8 cellular contexts compared by ENCODE assay signal in genomic region chr1:214637722-214638473, GRCh38. TPM values are rescaled to one million over a fixed set of nuclear protein-coding genes. Genes with fewer than 3 reads are reported as not detected.
DNase-seq lines count a peak whose midpoint lies in the region; ATAC-seq and TF ChIP-seq lines count a peak whose summit lies in the region.

No MANE protein-coding gene starts in this region.

- H3K9me2 ChIP-seq in OCI-LY1 (ENCODE audit: low read depth, low read length), result no peaks in the 10 kb centered on the region

- H3K9ac ChIP-seq in OCI-LY1 (ENCODE audit: low read length) (no peak overlapping the region), mammary epithelial cell (ENCODE audit: insufficient read depth, low read length) (no peak overlapping the region)

- H3K9me3 ChIP-seq in OCI-LY1 (ENCODE audit: low read length), result no peaks in the 10 kb centered on the region
- no peaks in the 10 kb centered on the region for H3K9me3 ChIP-seq in mammary epithelial cell (replicated peaks; ENCODE audit: insufficient read depth, low read length)

- peaks cover 100% of the 10 kb centered on the region for H3K36me3 ChIP-seq in OCI-LY1 (ENCODE audit: insufficient read depth, low read length)
- peaks cover 44% of the 10 kb centered on the region for H3K36me3 ChIP-seq in mammary epithelial cell (ENCODE audit: insufficient read depth, low read length)

- no peaks in the 10 kb centered on the region for H3K79me2 ChIP-seq in OCI-LY1 (ENCODE audit: insufficient read depth, low read length)
- no peaks in the 10 kb centered on the region for H3K79me2 ChIP-seq in mammary epithelial cell (ENCODE audit: insufficient read depth, low read length)

- H4K20me1 ChIP-seq in OCI-LY1 (ENCODE audit: insufficient read depth, low read length) (no peaks in the 10 kb centered on the region), mammary epithelial cell (ENCODE audit: insufficient read depth, low read length) (no peaks in the 10 kb centered on the region)

- DNase-seq in ACHN (peak; percentile 56), DMS53 treated with DMSO at 0.1 percent for 48 hours (lab: John Stamatoyannopoulos, UW; ENCODE audit: unreplicated experiment) (peak; percentile 42), mammary epithelial cell (peak; percentile 46), medulla oblongata (ENCODE audit: extremely low spot score) (peak; percentile 53)
- no peak for DNase-seq in stimulated activated naive CD4-positive, alpha-beta T cell treated with Interleukin-2 at 50 U/mL for 16 hours (lab: John Stamatoyannopoulos, UW)

- no peaks in the 10 kb centered on the region for H3K4me1 ChIP-seq in OCI-LY1 (ENCODE audit: insufficient read depth, low read length, severe bottlenecking)
- H3K4me1 ChIP-seq in mammary epithelial cell (ENCODE audit: insufficient read depth, low read length), result peaks cover 5% of the 10 kb centered on the region

- dilution Hi-C loops in mammary epithelial cell (cut with HindIII; ENCODE audit: low sequenced_read_pairs), result no loop called here

- no TSS peak for BruUV-seq in mammary epithelial cell (replicated peaks; lab: Mats Ljungman, UMichigan)

- no peaks in the 10 kb centered on the region for H3F3A ChIP-seq in OCI-LY1 (ENCODE audit: insufficient read depth, low read length)

- in situ Hi-C loops in ACHN (cut with HindIII; ENCODE audit: low pct_ligation_motif_present, low pct_unique_long_range_greater_than_20kb, low sequenced_read_pairs) (no loop called here), mammary epithelial cell (cut with MboI; ENCODE audit: low sequenced_read_pairs in 2 of 2) (loop anchor here in 1 of 2 donors (25.0 kb wide), 1 partner anchor 401 kb away; no protein-coding TSS in a partner anchor)

- H3K4me2 ChIP-seq in OCI-LY1 (ENCODE audit: low read length) (no peak overlapping the region), mammary epithelial cell (ENCODE audit: insufficient read depth, low read depth, low read length) (no peak overlapping the region)

- TF ChIP-seq CTCF in OCI-LY1 (IDR thresholded peaks at IDR 0.05; ENCODE audit: low read length) (peak; percentile 73), mammary epithelial cell (conservative IDR thresholded peaks at IDR 0.05 in 1 of 2, IDR thresholded peaks at IDR 0.05 in 1 of 2; ENCODE audit: extremely low read depth in 1 of 2, insufficient read depth in 1 of 2, low read depth in 1 of 2, low read length in 2 of 2) (peak; percentile 61 to 81)

- CTCF ChIA-PET in mammary epithelial cell (lab: Charles Lee; ENCODE audit: low non-redundant PET), result no interaction called here

- H3K4me3 ChIP-seq in OCI-LY1 (ENCODE audit: low read depth, low read length, poor library complexity, severe bottlenecking) (no peak overlapping the region), mammary epithelial cell (replicated peaks in 1 of 3; ENCODE audit: insufficient read depth in 1 of 3, low read depth in 2 of 3, low read length in 3 of 3) (no peak overlapping the region)

- H3K27ac ChIP-seq in OCI-LY1 (ENCODE audit: low read depth, low read length, poor library complexity, severe bottlenecking) (no peak overlapping the region), mammary epithelial cell (ENCODE audit: insufficient read depth, low read depth, low read length) (no peak overlapping the region)

- WGBS in mammary epithelial cell (ENCODE audit: low coverage, missing lambda C conversion rate), result 45% methylated on average over 6 of the region's 6 CpGs

- H2AFZ ChIP-seq in OCI-LY1 (ENCODE audit: low read length), result no peak overlapping the region
- H2AFZ ChIP-seq in mammary epithelial cell (ENCODE audit: low read depth, low read length), result no peak overlapping the region

- intact Hi-C loops in mammary epithelial cell (cut with micrococcal nuclease), result loop anchor here (1.0 to 10.0 kb wide), 2 partner anchors 425 to 1073 kb away; no protein-coding TSS in a partner anchor

- H3K27me3 ChIP-seq in OCI-LY1 (ENCODE audit: insufficient read depth, low read length), result no peaks in the 10 kb centered on the region
- no peaks in the 10 kb centered on the region for H3K27me3 ChIP-seq in mammary epithelial cell (ENCODE audit: insufficient read depth, low read length)

- peak; percentile 63 for ATAC-seq in HG02588 (IDR thresholded peaks at IDR 0.05; ENCODE audit: unreplicated experiment)
- ATAC-seq in HG03457 (IDR thresholded peaks at IDR 0.05; ENCODE audit: unreplicated experiment), result no peak

RNA-seq across cellular contexts. Expression of gene CENPF, which starts 34.9 kb away (rescaled TPM):
- 10 to 100 TPM in 1 of 2 donors, 1 to 10 TPM in 1; 1.7 to 52.4 TPM for total RNA-seq in mammary epithelial cell
- polyA plus RNA-seq in mammary epithelial cell, result 12.0 TPM
- polyA minus RNA-seq in mammary epithelial cell, result 10.8 TPM
